Comparison of ENCODE assay signal across 1 cellular context in the genomic region with DNA sequence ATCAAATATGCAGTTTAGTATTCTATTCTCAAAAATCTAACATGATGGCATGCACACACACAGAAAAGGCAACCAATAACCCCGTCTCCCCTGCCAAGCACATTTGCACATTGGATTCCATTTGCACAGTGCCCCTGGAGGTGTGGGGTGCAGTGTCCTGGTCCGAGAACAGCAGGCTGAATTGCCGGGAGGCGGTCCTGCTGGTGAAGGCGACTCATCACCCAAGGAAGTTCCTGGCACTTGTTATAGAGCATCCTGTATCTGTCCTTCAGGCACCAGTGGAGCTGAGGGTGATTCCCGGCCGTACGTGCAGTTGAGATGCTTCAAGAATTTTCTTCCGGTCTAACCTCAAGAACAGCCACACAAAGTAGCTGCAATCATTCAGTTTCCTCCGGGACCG.
TF ChIP-seq lines count a peak whose summit lies in the region.

No MANE protein-coding gene starts in this region.

TF ChIP-seq in A549, 52 proteins besides CTCF, POLR2A, EP300 and RAD21 (continued from another document):
- TF ChIP-seq, protein P1, sequence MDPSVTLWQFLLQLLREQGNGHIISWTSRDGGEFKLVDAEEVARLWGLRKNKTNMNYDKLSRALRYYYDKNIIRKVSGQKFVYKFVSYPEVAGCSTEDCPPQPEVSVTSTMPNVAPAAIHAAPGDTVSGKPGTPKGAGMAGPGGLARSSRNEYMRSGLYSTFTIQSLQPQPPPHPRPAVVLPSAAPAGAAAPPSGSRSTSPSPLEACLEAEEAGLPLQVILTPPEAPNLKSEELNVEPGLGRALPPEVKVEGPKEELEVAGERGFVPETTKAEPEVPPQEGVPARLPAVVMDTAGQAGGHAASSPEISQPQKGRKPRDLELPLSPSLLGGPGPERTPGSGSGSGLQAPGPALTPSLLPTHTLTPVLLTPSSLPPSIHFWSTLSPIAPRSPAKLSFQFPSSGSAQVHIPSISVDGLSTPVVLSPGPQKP (IDR thresholded peaks at IDR 0.05; ENCODE audit: low read depth, low read length), result no peak
- TF ChIP-seq RNF2 (IDR thresholded peaks at IDR 0.05; ENCODE audit: borderline replicate concordance, low read depth) (no peak), PHF8 (IDR thresholded peaks at IDR 0.05; ENCODE audit: borderline replicate concordance, low read depth) (no peak), HMGXB4 (CRISPR knock-in tag; IDR thresholded peaks at IDR 0.05; ENCODE audit: borderline replicate concordance) (no peak), JUNB (IDR thresholded peaks at IDR 0.05) (no peak), BHLHE40 (IDR thresholded peaks at IDR 0.05; ENCODE audit: low read depth, low read length) (no peak)
